In genomic region chr17:16215965-16216316, GRCh38 we compare ENCODE assay signal across 8 cellular contexts. TPM values are rescaled to one million over a fixed set of nuclear protein-coding genes. Genes with fewer than 3 reads are reported as not detected.
DNase-seq lines count a peak whose midpoint lies in the region; ATAC-seq and TF ChIP-seq lines count a peak whose summit lies in the region.

No MANE protein-coding gene starts in this region.

- no peaks in the 10 kb centered on the region for H3K9me3 Mint-ChIP-seq in natural killer cell

- ATAC-seq in HG03066 (IDR thresholded peaks at IDR 0.05; ENCODE audit: low read depth, unreplicated experiment) (peak; percentile 3), natural killer cell (no peak), HG03469 (IDR thresholded peaks at IDR 0.05; ENCODE audit: unreplicated experiment) (no peak), HG02623 (IDR thresholded peaks at IDR 0.05; ENCODE audit: unreplicated experiment) (no peak)

- no peaks in the 10 kb centered on the region for H3K9me2 ChIP-seq in DOHH2 (replicated peaks; ENCODE audit: control insufficient read depth, low read length)

- peaks cover 33% of the 10 kb centered on the region for H3K4me1 ChIP-seq in DOHH2 (ENCODE audit: control insufficient read depth, low read length)

- intact Hi-C loops in natural killer cell (cut with micrococcal nuclease), result loop anchor here (1.0 to 5.0 kb wide), 2 partner anchors 51 to 70 kb away; no protein-coding TSS in a partner anchor

- peak overlapping the region; percentile 83 for H3K4me2 ChIP-seq in DOHH2 (ENCODE audit: low read length)

- no peaks in the 10 kb centered on the region for H3K36me3 Mint-ChIP-seq in natural killer cell

- peaks cover 9% of the 10 kb centered on the region; the same call in 1 of the 2 replicates for H3F3A ChIP-seq in DOHH2 (ENCODE audit: control insufficient read depth, insufficient read depth)

- H3K4me3 Mint-ChIP-seq in natural killer cell, result peak overlapping the region; percentile 94

- H3K79me2 ChIP-seq in DOHH2 (ENCODE audit: control insufficient read depth, low read length), result peaks cover 97% of the 10 kb centered on the region

- peak overlapping the region; percentile 90 to 95 for H3K27ac Mint-ChIP-seq in natural killer cell

- no peaks in the 10 kb centered on the region for H3K27me3 Mint-ChIP-seq in natural killer cell (ENCODE audit: low read depth in 2 of 2)

- no peaks in the 10 kb centered on the region for H3K9me3 ChIP-seq in DOHH2 (ENCODE audit: control insufficient read depth, insufficient read depth, low read length)
- H3K9me3 ChIP-seq in WERI-Rb-1 (ENCODE audit: severe bottlenecking), result no peaks in the 10 kb centered on the region

- H3K36me3 ChIP-seq in DOHH2 (ENCODE audit: control insufficient read depth, low read length) (peaks cover 5% of the 10 kb centered on the region; the same call in 1 of the 2 replicates), WERI-Rb-1 (peaks cover 19% of the 10 kb centered on the region)

- peaks cover 20% of the 10 kb centered on the region; the same call in 1 of the 2 replicates for H4K20me1 ChIP-seq in DOHH2 (ENCODE audit: control insufficient read depth, insufficient read depth, low read depth, low read length)

- peak overlapping the region; percentile 98 for H3K4me3 ChIP-seq in DOHH2 (ENCODE audit: low read length)
- peak overlapping the region; percentile 87 for H3K4me3 ChIP-seq in WERI-Rb-1 (ENCODE audit: low read depth, low read length)
- H3K4me3 ChIP-seq in fibroblast of mammary gland (ENCODE audit: control insufficient read depth, low read depth, low read length), result peak overlapping the region; percentile 74

- H3K27me3 ChIP-seq in DOHH2 (ENCODE audit: control insufficient read depth, low read length) (no peaks in the 10 kb centered on the region), WERI-Rb-1 (ENCODE audit: insufficient read depth, low read depth, severe bottlenecking) (no peaks in the 10 kb centered on the region)

- DNase-seq in WERI-Rb-1, result no peak
- peak; percentile 68 for DNase-seq in fibroblast of mammary gland (ENCODE audit: low read depth)
- DNase-seq in natural killer cell, result no peak
- DNase-seq in NCI-H524 treated with DMSO at 0.1 percent for 48 hours (lab: John Stamatoyannopoulos, UW), result no peak

- H3K27ac ChIP-seq in DOHH2 (ENCODE audit: low read depth, low read length) (peak overlapping the region; percentile 84), WERI-Rb-1 (peak overlapping the region; percentile 94)

- peaks cover 37 to 38% of the 10 kb centered on the region in 2 donors for H3K4me1 Mint-ChIP-seq in natural killer cell

- no peak for TF ChIP-seq CTCF in DOHH2 (IDR thresholded peaks at IDR 0.05; ENCODE audit: low read depth, low read length, poor library complexity, severe bottlenecking)
- TF ChIP-seq CTCF in WERI-Rb-1 (IDR thresholded peaks at IDR 0.05; ENCODE audit: low read depth, low read length), result no peak
- TF ChIP-seq CTCF in fibroblast of mammary gland (conservative IDR thresholded peaks at IDR 0.05; ENCODE audit: control insufficient read depth, insufficient read depth, low read depth, low read length), result no peak
- TF ChIP-seq CTCF in natural killer cell (IDR thresholded peaks at IDR 0.05), result no peak

RNA-seq across cellular contexts. Expression of gene NCOR1, which starts 0.6 kb away (rescaled TPM):
- total RNA-seq in natural killer cell, result 100 to 1,000 TPM; 195 to 238 (median 238) TPM

RNA-seq across cellular contexts. Expression of gene PIGL, which starts 1.1 kb away (rescaled TPM):
- 10 to 100 TPM; 44.2 to 68.3 (median 47.9) TPM for total RNA-seq in natural killer cell
